In genomic region chr16:9099131-9099625, GRCh38 we compare ENCODE assay signal across 8 cellular contexts. TPM values are rescaled to one million over a fixed set of nuclear protein-coding genes. Genes with fewer than 3 reads are reported as not detected.
DNase-seq lines count a peak whose midpoint lies in the region; ATAC-seq, FAIRE-seq and TF ChIP-seq lines count a peak whose summit lies in the region.

No MANE protein-coding gene starts in this region.

- peaks cover 86% of the 10 kb centered on the region for H3K36me3 Mint-ChIP-seq in activated naive CD8-positive, alpha-beta T cell treated with anti-CD3 and anti-CD28 coated beads for 36 hours
- H3K36me3 Mint-ChIP-seq in natural killer cell, result peaks cover 10% of the 10 kb centered on the region

- ATAC-seq in HG03460 (IDR thresholded peaks at IDR 0.05; ENCODE audit: unreplicated experiment) (peak; percentile 58), natural killer cell (peak; percentile 12 to 49 (median 19)), sciatic nerve (no peak)

- peak overlapping the region; percentile 69 for H3K27ac Mint-ChIP-seq in activated naive CD8-positive, alpha-beta T cell treated with anti-CD3 and anti-CD28 coated beads for 36 hours
- peak overlapping the region; percentile 82 to 86 for H3K27ac Mint-ChIP-seq in natural killer cell

- no peaks in the 10 kb centered on the region for H3K9me3 Mint-ChIP-seq in activated naive CD8-positive, alpha-beta T cell treated with anti-CD3 and anti-CD28 coated beads for 36 hours
- no peaks in the 10 kb centered on the region for H3K9me3 Mint-ChIP-seq in natural killer cell

- DNase-seq in GM12891 (ENCODE audit: insufficient read length, low spot score), result peak; percentile 16
- DNase-seq in activated naive CD8-positive, alpha-beta T cell treated with anti-CD3 and anti-CD28 coated beads for 36 hours, result peak; percentile 29
- no peak for DNase-seq in natural killer cell
- no peak for DNase-seq in sciatic nerve (ENCODE audit: low spot score)
- DNase-seq in iPS-NIHi7 (ENCODE audit: extremely low spot score), result no peak
- DNase-seq in posterior vena cava (ENCODE audit: low spot score), result no peak
- no peak for DNase-seq in DMS53 (lab: John Stamatoyannopoulos, UW)

- no peaks in the 10 kb centered on the region for H3K27me3 Mint-ChIP-seq in activated naive CD8-positive, alpha-beta T cell treated with anti-CD3 and anti-CD28 coated beads for 36 hours
- no peaks in the 10 kb centered on the region for H3K27me3 Mint-ChIP-seq in natural killer cell (ENCODE audit: low read depth in 2 of 2)

- H3K4me3 Mint-ChIP-seq in activated naive CD8-positive, alpha-beta T cell treated with anti-CD3 and anti-CD28 coated beads for 36 hours, result peak overlapping the region; percentile 62
- peak overlapping the region; percentile 75 for H3K4me3 Mint-ChIP-seq in natural killer cell

- intact Hi-C loops in natural killer cell (cut with micrococcal nuclease), result no loop called here
- intact Hi-C loops in sciatic nerve (cut with DNase I), result no loop called here
- intact Hi-C loops in posterior vena cava (cut with DNase I), result loop anchor here in 1 of 2 donors (10.0 kb wide), 1 partner anchor 134 kb away; the partner anchor contains the start of gene USP7

- no peak for FAIRE-seq in GM12891 (lab: Jason Lieb, UNC)

- TF ChIP-seq POLR2A in GM12891 (IDR thresholded peaks at IDR 0.05; ENCODE audit: low read depth, low read length), result peak; percentile 15; the same call in 1 of the 2 replicates

- no peak for TF ChIP-seq CTCF in natural killer cell (IDR thresholded peaks at IDR 0.05)

- H3K4me1 Mint-ChIP-seq in activated naive CD8-positive, alpha-beta T cell treated with anti-CD3 and anti-CD28 coated beads for 36 hours, result peaks cover 82% of the 10 kb centered on the region
- peaks cover 94 to 96% of the 10 kb centered on the region in 2 donors for H3K4me1 Mint-ChIP-seq in natural killer cell

TF ChIP-seq in GM12891, 5 proteins besides CTCF, POLR2A, EP300 and RAD21:
- TF ChIP-seq SPI1 (IDR thresholded peaks at IDR 0.05; ENCODE audit: low read depth, low read length) (peak; percentile 91), POU2F2 (IDR thresholded peaks at IDR 0.05; ENCODE audit: low read depth, low read length) (no peak)

RNA-seq across cellular contexts. Expression of gene HAPSTR1, which starts 7.7 kb away (rescaled TPM):
- 14.5 TPM for polyA plus RNA-seq in GM12891 (2012; ENCODE audit: low read depth, missing spikeins)
- total RNA-seq in activated naive CD8-positive, alpha-beta T cell treated with anti-CD3 and anti-CD28 coated beads for 36 hours, result 10 to 100 TPM; 64.5 to 65.5 TPM
- total RNA-seq in natural killer cell, result 100 to 1,000 TPM; 135 to 145 (median 138) TPM
- total RNA-seq in sciatic nerve, result 54.4 TPM
- 10 to 100 TPM; 63.9 to 65.7 TPM for total RNA-seq in posterior vena cava

Comparison
In these comparisons a context has a peak if more than half of its experiments do, and no peak if none do; other contexts are left out.
1. DNase-seq: peak in GM12891 (single experiment) and activated naive CD8-positive, alpha-beta T cell treated with anti-CD3 and anti-CD28 coated beads for 36 hours (single experiment); none in natural killer cell (single experiment), sciatic nerve (single experiment), iPS-NIHi7 (single experiment), posterior vena cava (single experiment) and DMS53 (single experiment).